29 cellular contexts compared by ENCODE assay signal in genomic region chr12:64090047-64090446, GRCh38.
DNase-seq lines count a peak whose midpoint lies in the region; ATAC-seq, FAIRE-seq and TF ChIP-seq lines count a peak whose summit lies in the region.
"Had no signal": no experiment of that assay in that cellular context is flagged by ENCODE, and none has a peak within 500 bp of the region (broad histone marks: within the 10 kb centered on the region; RNA-seq: fewer than 3 reads in every experiment).

No MANE protein-coding gene starts in this region.

- no peaks in the 10 kb centered on the region for H3K36me3 ChIP-seq in body of pancreas (replicated peaks in 1 of 2; ENCODE audit: insufficient read depth in 1 of 2, low read depth in 2 of 2)
- H3K36me3 ChIP-seq in keratinocyte (ENCODE audit: control insufficient read depth in 2 of 2, extremely low read depth in 1 of 2, insufficient read depth in 2 of 2, low read length in 2 of 2) = peaks cover 0 to 5% of the 10 kb centered on the region in 2 experiments
- H3K36me3 ChIP-seq in effector memory CD4-positive, alpha-beta T cell (ENCODE audit: control insufficient read depth, insufficient read depth, low read length) = no peaks in the 10 kb centered on the region
- H3K36me3 ChIP-seq: sigmoid colon, upper lobe of right lung had no signal

- H3K79me2 ChIP-seq in keratinocyte (ENCODE audit: control insufficient read depth, insufficient read depth, low read length) = no peaks in the 10 kb centered on the region
- H3K79me2 ChIP-seq: parathyroid adenoma had no signal

- H3K4me3 ChIP-seq in body of pancreas (no peak overlapping the region), keratinocyte (ENCODE audit: control insufficient read depth in 2 of 3, extremely low read depth in 1 of 3, insufficient read depth in 2 of 3, low read depth in 1 of 3, low read length in 3 of 3) (no peak overlapping the region)
- no peak overlapping the region for H3K4me3 ChIP-seq in effector memory CD4-positive, alpha-beta T cell (ENCODE audit: insufficient read depth, low read depth, low read length, poor library complexity, severe bottlenecking)
- H3K4me3 ChIP-seq: dorsolateral prefrontal cortex, MG63, mucosa of descending colon, sigmoid colon, upper lobe of right lung had no signal

- 93 to 97% methylated on average over 1 of the region's 1 CpG for WGBS in body of pancreas, 2 donors

- H3K4me1 ChIP-seq in body of pancreas = peaks cover 21% of the 10 kb centered on the region
- peaks cover 46% of the 10 kb centered on the region for H3K4me1 ChIP-seq in keratinocyte (ENCODE audit: control insufficient read depth, extremely low read depth, insufficient read depth, low read length)
- H3K4me1 ChIP-seq in effector memory CD4-positive, alpha-beta T cell (ENCODE audit: control insufficient read depth, insufficient read depth, low read length, poor library complexity, severe bottlenecking) = no peaks in the 10 kb centered on the region

- no peak overlapping the region for H2AFZ ChIP-seq in keratinocyte (ENCODE audit: control insufficient read depth, low read length)
- H2AFZ ChIP-seq: parathyroid adenoma had no signal

- H3K27me3 Mint-ChIP-seq in HFFc6 (ENCODE audit: insufficient read depth) = no peaks in the 10 kb centered on the region; the same call in 1 of the 2 replicates
- H3K27me3 Mint-ChIP-seq: activated CD4-positive, alpha-beta T cell treated with anti-CD3 and anti-CD28 coated beads, Interleukin-2, amount 10 ng/mL, durations not matched to agents 7 days and 5 days had no signal

- no peak overlapping the region for H3K4me3 Mint-ChIP-seq in HFFc6
- no peak overlapping the region for H3K4me3 Mint-ChIP-seq in stimulated activated effector memory CD8-positive, alpha-beta T cell treated with anti-CD3 and anti-CD28 coated beads, Interleukin-12 subunit alpha, Interleukin-12 subunit beta, amount 100 ng/mL, for 72 hours
- H3K4me3 Mint-ChIP-seq: activated CD4-positive, alpha-beta T cell treated with anti-CD3 and anti-CD28 coated beads, Interleukin-2, amount 10 ng/mL, durations not matched to agents 7 days and 5 days; activated CD8-positive, alpha-beta memory T cell treated with anti-CD3 and anti-CD28 coated beads, Interleukin-2, amount 10 ng/mL, durations not matched to agents 7 days and 5 days; activated T-helper 1 cell treated with anti-CD3 and anti-CD28 coated beads, Interleukin-12 subunit alpha, Interleukin-12 subunit beta, Interleukin-2, Interleukin-4 antibody, amounts not matched to agents 30 ng/mL and 10 ng/mL and 1 ng/mL, durations not matched to agents 14 hours and 24 hours and 36 hours; CD8-positive, alpha-beta T cell; nephron progenitor cell; T-helper 2 cell treated with Interferon-gamma antibody and Interleukin-4, amounts not matched to agents 5 μg/mL and 100 μg/mL, for 36 hours had no signal

- H3K9me3 ChIP-seq in body of pancreas = no peaks in the 10 kb centered on the region
- H3K9me3 ChIP-seq in keratinocyte (ENCODE audit: control insufficient read depth, low read depth, low read length) = no peaks in the 10 kb centered on the region
- no peaks in the 10 kb centered on the region for H3K9me3 ChIP-seq in effector memory CD4-positive, alpha-beta T cell (ENCODE audit: control insufficient read depth, low read length)
- H3K9me3 ChIP-seq: MG63, mucosa of descending colon, sigmoid colon, upper lobe of right lung had no signal

- peak overlapping the region; percentile 1 to 91 (median 46) for H3K27ac ChIP-seq in body of pancreas
- H3K27ac ChIP-seq in keratinocyte (ENCODE audit: control insufficient read depth, insufficient read depth, low read length) = no peak overlapping the region
- H3K27ac ChIP-seq in effector memory CD4-positive, alpha-beta T cell (ENCODE audit: insufficient read depth, low read length, poor library complexity, severe bottlenecking) = no peak overlapping the region
- H3K27ac ChIP-seq: parathyroid adenoma had no signal

- DNase-seq in HFFc6 (no peak), body of pancreas (no peak), keratinocyte (ENCODE audit: low read depth, low spot score) (no peak), NOMO-1 treated with DMSO at 0.1 percent for 48 hours (lab: John Stamatoyannopoulos, UW; ENCODE audit: unreplicated experiment) (no peak), amniotic stem cell (lab: John Stamatoyannopoulos, UW) (no peak)
- no peak for DNase-seq in stimulated activated effector memory CD8-positive, alpha-beta T cell treated with anti-CD3 and anti-CD28 coated beads, Interleukin-12 subunit alpha, Interleukin-12 subunit beta, amount 100 ng/mL, for 72 hours (ENCODE audit: low spot score in 2 of 2)
- DNase-seq in effector memory CD4-positive, alpha-beta T cell = no peak
- DNase-seq in stimulated activated CD4-positive, alpha-beta T cell treated with anti-CD3 and anti-CD28 coated beads, Interleukin-4, amount 100 ng/mL, for 4 hours = no peak
- DNase-seq: activated CD4-positive, alpha-beta T cell treated with anti-CD3 and anti-CD28 coated beads, Interleukin-2, amount 10 ng/mL, durations not matched to agents 7 days and 5 days; activated CD8-positive, alpha-beta memory T cell treated with anti-CD3 and anti-CD28 coated beads, Interleukin-2, amount 10 ng/mL, durations not matched to agents 7 days and 5 days; activated naive CD4-positive, alpha-beta T cell treated with anti-CD3 and anti-CD28 coated beads, Interleukin-2, amount 50 U/mL, for 16 hours; CD8-positive, alpha-beta T cell; central memory CD4-positive, alpha-beta T cell; DMS 273 treated with DMSO at 0.1 percent for 48 hours; dorsolateral prefrontal cortex; left colon; MG63; mucosa of descending colon; NCI-H1417 treated with DMSO at 0.1 percent for 48 hours; NCI-H446 treated with DMSO at 0.1 percent for 48 hours; nephron progenitor cell; NK-92 treated with Interleukin-12 subunit alpha and Interleukin-12 subunit beta, amount 100 ng/mL, for 24 hours; sigmoid colon; stimulated activated CD4-positive, alpha-beta T cell treated with anti-CD3 and anti-CD28 coated beads, Interleukin-15, amount 100 ng/mL, for 24 hours; stimulated activated CD8-positive, alpha-beta memory T cell treated with anti-CD3 and anti-CD28 coated beads, Interleukin-4, amount 100 ng/mL, for 48 hours; upper lobe of right lung had no signal

- H3K27ac Mint-ChIP-seq in HFFc6 = peak overlapping the region; percentile 93
- no peak overlapping the region for H3K27ac Mint-ChIP-seq in stimulated activated effector memory CD8-positive, alpha-beta T cell treated with anti-CD3 and anti-CD28 coated beads, Interleukin-12 subunit alpha, Interleukin-12 subunit beta, amount 100 ng/mL, for 72 hours
- H3K27ac Mint-ChIP-seq: activated CD4-positive, alpha-beta T cell treated with anti-CD3 and anti-CD28 coated beads, Interleukin-2, amount 10 ng/mL, durations not matched to agents 7 days and 5 days; activated CD8-positive, alpha-beta memory T cell treated with anti-CD3 and anti-CD28 coated beads, Interleukin-2, amount 10 ng/mL, durations not matched to agents 7 days and 5 days; activated T-helper 1 cell treated with anti-CD3 and anti-CD28 coated beads, Interleukin-12 subunit alpha, Interleukin-12 subunit beta, Interleukin-2, Interleukin-4 antibody, amounts not matched to agents 30 ng/mL and 10 ng/mL and 1 ng/mL, durations not matched to agents 14 hours and 24 hours and 36 hours; CD8-positive, alpha-beta T cell; nephron progenitor cell; T-helper 2 cell treated with Interferon-gamma antibody and Interleukin-4, amounts not matched to agents 5 μg/mL and 100 μg/mL, for 36 hours had no signal

- H3K9ac ChIP-seq in keratinocyte (ENCODE audit: control insufficient read depth, extremely low read depth, insufficient read depth, low read length) = no peak overlapping the region
- H3K9ac ChIP-seq: parathyroid adenoma had no signal

- no peaks in the 10 kb centered on the region for H3K9me3 Mint-ChIP-seq in HFFc6
- H3K9me3 Mint-ChIP-seq in stimulated activated effector memory CD8-positive, alpha-beta T cell treated with anti-CD3 and anti-CD28 coated beads, Interleukin-12 subunit alpha, Interleukin-12 subunit beta, amount 100 ng/mL, for 72 hours = no peaks in the 10 kb centered on the region
- H3K9me3 Mint-ChIP-seq: activated CD4-positive, alpha-beta T cell treated with anti-CD3 and anti-CD28 coated beads, Interleukin-2, amount 10 ng/mL, durations not matched to agents 7 days and 5 days; activated T-helper 1 cell treated with anti-CD3 and anti-CD28 coated beads, Interleukin-12 subunit alpha, Interleukin-12 subunit beta, Interleukin-2, Interleukin-4 antibody, amounts not matched to agents 30 ng/mL and 10 ng/mL and 1 ng/mL, durations not matched to agents 14 hours and 24 hours and 36 hours; CD8-positive, alpha-beta T cell; nephron progenitor cell; T-helper 2 cell treated with Interferon-gamma antibody and Interleukin-4, amounts not matched to agents 5 μg/mL and 100 μg/mL, for 36 hours had no signal

- no peaks in the 10 kb centered on the region for H4K20me1 ChIP-seq in keratinocyte (ENCODE audit: control insufficient read depth, extremely low read depth, insufficient read depth, low read length)

- H3K4me1 Mint-ChIP-seq in HFFc6 (ENCODE audit: low read depth) = peaks cover 60% of the 10 kb centered on the region
- H3K4me1 Mint-ChIP-seq in stimulated activated effector memory CD8-positive, alpha-beta T cell treated with anti-CD3 and anti-CD28 coated beads, Interleukin-12 subunit alpha, Interleukin-12 subunit beta, amount 100 ng/mL, for 72 hours = no peaks in the 10 kb centered on the region
- H3K4me1 Mint-ChIP-seq: activated CD8-positive, alpha-beta memory T cell treated with anti-CD3 and anti-CD28 coated beads, Interleukin-2, amount 10 ng/mL, durations not matched to agents 7 days and 5 days had no signal

- no peak for TF ChIP-seq POLR2A in body of pancreas (IDR thresholded peaks at IDR 0.05)

- no peak for ATAC-seq in body of pancreas
- ATAC-seq in stimulated activated effector memory CD8-positive, alpha-beta T cell treated with anti-CD3 and anti-CD28 coated beads, Interleukin-12 subunit alpha, Interleukin-12 subunit beta, amount 100 ng/mL, for 72 hours = peak; percentile 13
- ATAC-seq: activated CD8-positive, alpha-beta memory T cell treated with anti-CD3 and anti-CD28 coated beads, Interleukin-2, amount 10 ng/mL, durations not matched to agents 7 days and 5 days; CD8-positive, alpha-beta T cell; left colon; mucosa of descending colon; upper lobe of right lung had no signal

- peak; percentile 5 for FAIRE-seq in keratinocyte (lab: Jason Lieb, UNC)

- intact Hi-C loops in body of pancreas (cut with DNase I) = no loop called here

- no peak overlapping the region for H3K4me2 ChIP-seq in keratinocyte (ENCODE audit: control insufficient read depth, extremely low read depth, insufficient read depth, low read depth, low read length)

- TF ChIP-seq CTCF in HFFc6 (IDR thresholded peaks at IDR 0.05) (no peak), body of pancreas (IDR thresholded peaks at IDR 0.05) (no peak), keratinocyte (optimal IDR thresholded peaks at IDR 0.05 in 1 of 3, IDR thresholded peaks at IDR 0.05 in 1 of 3, conservative IDR thresholded peaks at IDR 0.05 in 1 of 3; ENCODE audit: extremely low read depth in 1 of 3, insufficient read depth in 2 of 3, low read length in 3 of 3) (no peak)

- H3K9me1 ChIP-seq in keratinocyte (ENCODE audit: control insufficient read depth, extremely low read depth, insufficient read depth, low read length) = no peaks in the 10 kb centered on the region

- peaks cover 31% of the 10 kb centered on the region for H3K36me3 Mint-ChIP-seq in HFFc6 (ENCODE audit: low read depth)
- no peaks in the 10 kb centered on the region for H3K36me3 Mint-ChIP-seq in stimulated activated effector memory CD8-positive, alpha-beta T cell treated with anti-CD3 and anti-CD28 coated beads, Interleukin-12 subunit alpha, Interleukin-12 subunit beta, amount 100 ng/mL, for 72 hours
- H3K36me3 Mint-ChIP-seq: activated CD8-positive, alpha-beta memory T cell treated with anti-CD3 and anti-CD28 coated beads, Interleukin-2, amount 10 ng/mL, durations not matched to agents 7 days and 5 days; CD8-positive, alpha-beta T cell had no signal

- H3K27me3 ChIP-seq in body of pancreas (no peaks in the 10 kb centered on the region), keratinocyte (ENCODE audit: control insufficient read depth, extremely low read depth, insufficient read depth, low read length) (no peaks in the 10 kb centered on the region)
- H3K27me3 ChIP-seq in effector memory CD4-positive, alpha-beta T cell (replicated peaks; ENCODE audit: control insufficient read depth, insufficient read depth, low read length, poor library complexity, severe bottlenecking) = no peaks in the 10 kb centered on the region
- H3K27me3 ChIP-seq: dorsolateral prefrontal cortex, MG63, sigmoid colon, upper lobe of right lung had no signal

- dilution Hi-C loops in keratinocyte (cut with MboI; ENCODE audit: extremely low pct_ligation_motif_present, low sequenced_read_pairs) = no loop called here

Comparison
In these comparisons a context has a peak if more than half of its experiments do, and no peak if none do; other contexts are left out.
1. H3K27ac ChIP-seq: peak in body of pancreas (4 of 4); none in keratinocyte (single experiment) and effector memory CD4-positive, alpha-beta T cell (single experiment).